9 cellular contexts compared by ENCODE assay signal in the genomic region with DNA sequence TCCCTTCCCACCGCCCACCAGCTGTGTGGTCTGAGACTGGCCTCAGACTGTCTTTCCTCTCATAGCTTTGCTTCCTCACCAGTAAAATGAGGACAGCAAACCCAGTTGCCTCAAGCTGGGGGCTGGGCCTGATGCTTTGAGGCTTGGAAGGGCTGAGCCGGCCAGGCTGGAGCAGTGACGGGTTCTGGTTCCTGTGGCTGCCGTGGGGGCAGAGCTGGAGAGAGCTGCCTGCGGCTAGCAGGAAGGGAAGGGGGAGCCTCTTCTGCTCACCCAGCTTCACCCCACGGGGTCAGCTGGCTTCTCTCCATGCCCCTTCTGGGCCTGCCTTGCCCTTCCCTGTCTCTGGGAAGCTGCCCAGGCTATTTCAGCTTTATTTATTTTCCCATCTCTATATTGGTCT. TPM values are rescaled to one million over a fixed set of nuclear protein-coding genes. Genes with fewer than 3 reads are reported as not detected.
DNase-seq lines count a peak whose midpoint lies in the region; ATAC-seq and TF ChIP-seq lines count a peak whose summit lies in the region.
"Had no signal": no experiment of that assay in that cellular context is flagged by ENCODE, and none has a peak within 500 bp of the region (broad histone marks: within the 10 kb centered on the region; RNA-seq: fewer than 3 reads in every experiment).

No MANE protein-coding gene starts in this region.

- peaks cover 35 to 53% of the 10 kb centered on the region in 2 donors for H3K4me1 ChIP-seq in adrenal gland (replicated peaks in 1 of 2)
- peaks cover 69% of the 10 kb centered on the region for H3K4me1 ChIP-seq in lower lobe of right lung
- peaks cover 11 to 46% of the 10 kb centered on the region in 2 donors for H3K4me1 ChIP-seq in thyroid gland

- TF ChIP-seq CTCF in adrenal gland (IDR thresholded peaks at IDR 0.05) (no peak), lower lobe of right lung (IDR thresholded peaks at IDR 0.05) (no peak), thyroid gland (IDR thresholded peaks at IDR 0.05) (no peak)

- TF ChIP-seq POLR2A in adrenal gland (IDR thresholded peaks at IDR 0.05): no peak
- TF ChIP-seq POLR2A in thyroid gland (IDR thresholded peaks at IDR 0.05): no peak

- H3K27me3 ChIP-seq in adrenal gland (no peaks in the 10 kb centered on the region), lower lobe of right lung (ENCODE audit: low read depth) (no peaks in the 10 kb centered on the region), thyroid gland (no peaks in the 10 kb centered on the region)

- H3K36me3 ChIP-seq in adrenal gland (replicated peaks in 1 of 2) (peaks cover 0 to 64% of the 10 kb centered on the region in 2 donors), lower lobe of right lung (peaks cover 90% of the 10 kb centered on the region), thyroid gland (peaks cover 24 to 25% of the 10 kb centered on the region in 2 donors)

- peak; percentile 36 to 43 for ATAC-seq in lower lobe of right lung
- no peak for ATAC-seq in GM21423 (IDR thresholded peaks at IDR 0.05; ENCODE audit: unreplicated experiment)
- ATAC-seq in GM21447 (IDR thresholded peaks at IDR 0.05; ENCODE audit: unreplicated experiment): no peak
- ATAC-seq: Panc1 had no signal

- H3K4me3 ChIP-seq in adrenal gland: no peak overlapping the region
- no peak overlapping the region for H3K4me3 ChIP-seq in lower lobe of right lung
- H3K4me3 ChIP-seq in thyroid gland (replicated peaks in 1 of 3): no peak overlapping the region

- WGBS in adrenal gland, 4 donors: 37 to 57% (median 46%) methylated on average over 1 to 6 of the region's 6 CpGs
- WGBS in thyroid gland, 2 donors: 65 to 66% methylated on average over 6 of the region's 6 CpGs

- H3K9me3 ChIP-seq in adrenal gland (replicated peaks in 1 of 3) (no peaks in the 10 kb centered on the region), lower lobe of right lung (no peaks in the 10 kb centered on the region), thyroid gland (no peaks in the 10 kb centered on the region)

- H3K27ac ChIP-seq in adrenal gland (peak overlapping the region in 4 of 5 donors; percentile 34 to 75 (median 48)), lower lobe of right lung (peak overlapping the region; percentile 50), thyroid gland (peak overlapping the region in 2 of 3 donors; percentile 39 to 58)

- intact Hi-C loops in adrenal gland (cut with DNase I): no loop called here
- intact Hi-C loops in lower lobe of right lung (cut with DNase I): no loop called here
- intact Hi-C loops in thyroid gland (cut with DNase I): no loop called here

- DNase-seq in activated CD4-positive, alpha-beta T cell treated with anti-CD3 and anti-CD28 coated beads for 48 hours: peak; percentile 51
- no peak for DNase-seq in activated CD4-positive, alpha-beta T cell treated with anti-CD3 and anti-CD28 coated beads, Interleukin-2, amount 50 U/mL, for 1 hour
- peak in 5 of 7 donors; percentile 38 to 63 (median 53) for DNase-seq in adrenal gland
- peak; percentile 62 for DNase-seq in lower lobe of right lung
- DNase-seq in thyroid gland: peak in 1 of 2 donors; percentile 14
- DNase-seq in NOMO-1 (lab: John Stamatoyannopoulos, UW; ENCODE audit: unreplicated experiment in 2 of 2): no peak

RNA-seq across cellular contexts. Expression of gene LASP1, which starts 23.8 kb away (rescaled TPM):
- 100 to 1,000 TPM in 5 of 8 donors, 10 to 100 TPM in 3; 73.4 to 123 (median 104) TPM for total RNA-seq in adrenal gland
- polyA plus RNA-seq in adrenal gland: 10 to 100 TPM; 36.3 to 65.1 (median 43.3) TPM
- total RNA-seq in lower lobe of right lung: 158 TPM
- 10 to 100 TPM; 69.3 to 77.5 (median 71.1) TPM for total RNA-seq in thyroid gland

RNA-seq across cellular contexts. Expression of gene RPL23, which starts 40.1 kb away (rescaled TPM):
- total RNA-seq in adrenal gland (1,000 to 10,000 TPM in 6 of 8 donors, 100 to 1,000 TPM in 2; 927 to 1,685 (median 1,368) TPM), lower lobe of right lung (1,156 TPM), thyroid gland (1,000 to 10,000 TPM; 1,055 to 2,735 (median 1,279) TPM)
- 1,000 to 10,000 TPM; 2,027 to 3,246 (median 2,815) TPM for polyA plus RNA-seq in adrenal gland

Comparison
In these comparisons a context has a peak if more than half of its experiments do, and no peak if none do; other contexts are left out.
1. DNase-seq: peak in activated CD4-positive, alpha-beta T cell treated with anti-CD3 and anti-CD28 coated beads for 48 hours (single experiment), adrenal gland (5 of 7) and lower lobe of right lung (single experiment); none in activated CD4-positive, alpha-beta T cell treated with anti-CD3 and anti-CD28 coated beads, Interleukin-2, amount 50 U/mL, for 1 hour (single experiment) and NOMO-1 (0 of 2).
2. ATAC-seq: peak in lower lobe of right lung (2 of 2); none in GM21423 (single experiment) and GM21447 (single experiment).
3. Peak in every context shown above with its lines, with median percentiles within 50 percentile points of each other: H3K27ac ChIP-seq.